9 cellular contexts compared by ENCODE assay signal in genomic region chr17:20532544-20533095, GRCh38. TPM values are rescaled to one million over a fixed set of nuclear protein-coding genes. Genes with fewer than 3 reads are reported as not detected.
A peak's percentile ranks its signal among the peaks of the same experiment; 100 is the strongest.
DNase-seq lines count a peak whose midpoint lies in the region; ATAC-seq, FAIRE-seq and TF ChIP-seq lines count a peak whose summit lies in the region.
"Not testable (repeated sequence)": the region's sequence is repeated elsewhere in the genome, so short reads cannot be mapped to it uniquely, and the experiment has no call there.
"Had no signal": no experiment of that assay in that cellular context is flagged by ENCODE, and none has a peak within 500 bp of the region (broad histone marks: within the 10 kb centered on the region; RNA-seq: fewer than 3 reads in every experiment).

No MANE protein-coding gene starts in this region.

- not testable (repeated sequence) for H3K27me3 Mint-ChIP-seq in IgD-negative memory B cell; T-helper 2 cell treated with Interferon-gamma antibody and Interleukin-4, amounts not matched to agents 5 μg/mL and 100 μg/mL, for 36 hours (ENCODE audit: low read depth); astrocyte (ENCODE audit: low read depth, unreplicated experiment)

- TF ChIP-seq CTCF in astrocyte (IDR thresholded peaks at IDR 0.05; ENCODE audit: insufficient read depth, low read depth, low read length); pancreas (IDR thresholded peaks at IDR 0.05): not testable (repeated sequence)

- H3K36me3 ChIP-seq in astrocyte (ENCODE audit: insufficient read depth, low read length); pancreas: not testable (repeated sequence)

- peak overlapping the region in 1 of 3 donors; percentile 27 for H3K27ac Mint-ChIP-seq in IgD-negative memory B cell
- H3K27ac Mint-ChIP-seq in T-helper 2 cell treated with Interferon-gamma antibody and Interleukin-4, amounts not matched to agents 5 μg/mL and 100 μg/mL, for 36 hours: peak overlapping the region; percentile 68
- H3K27ac Mint-ChIP-seq in astrocyte (ENCODE audit: unreplicated experiment): not testable (repeated sequence)

- not testable (repeated sequence) for H3K27me3 ChIP-seq in astrocyte (ENCODE audit: insufficient read depth, low read length); pancreas

- not testable (repeated sequence) for H3K9me3 ChIP-seq in astrocyte (ENCODE audit: insufficient read depth, low read depth, low read length); pancreas

- H3K4me3 Mint-ChIP-seq in IgD-negative memory B cell (peak overlapping the region in 3 of 4 donors; percentile 52 to 78 (median 72)), astrocyte (ENCODE audit: unreplicated experiment) (peak overlapping the region; percentile 77)
- peak overlapping the region; percentile 80 for H3K4me3 Mint-ChIP-seq in T-helper 2 cell treated with Interferon-gamma antibody and Interleukin-4, amounts not matched to agents 5 μg/mL and 100 μg/mL, for 36 hours

- not testable (repeated sequence) for H3K27ac ChIP-seq in astrocyte (ENCODE audit: low read depth, low read length); pancreas

- FAIRE-seq in astrocyte (lab: Jason Lieb, UNC); pancreas (lab: Jason Lieb, UNC): not testable (repeated sequence)

- H3K4me1 Mint-ChIP-seq in IgD-negative memory B cell; T-helper 2 cell treated with Interferon-gamma antibody and Interleukin-4, amounts not matched to agents 5 μg/mL and 100 μg/mL, for 36 hours (ENCODE audit: low read depth); astrocyte (ENCODE audit: low read depth, unreplicated experiment): not testable (repeated sequence)

- peak overlapping the region; percentile 17 for H3K4me3 ChIP-seq in astrocyte (ENCODE audit: insufficient read depth, low read depth, low read length)
- H3K4me3 ChIP-seq in pancreas: not testable (repeated sequence)

- peak in 3 of 4 donors; percentile 34 to 60 (median 36) for ATAC-seq in pancreas

- 0 to 2% methylated on average over 11 to 22 of the region's 31 CpGs for WGBS in pancreas, 2 donors

- H3K9me3 Mint-ChIP-seq in IgD-negative memory B cell; T-helper 2 cell treated with Interferon-gamma antibody and Interleukin-4, amounts not matched to agents 5 μg/mL and 100 μg/mL, for 36 hours; astrocyte (ENCODE audit: unreplicated experiment): not testable (repeated sequence)

- peak; percentile 78 for DNase-seq in EH (ENCODE audit: low read depth)
- DNase-seq in T-helper 2 cell treated with Interferon-gamma antibody and Interleukin-4, amounts not matched to agents 5 μg/mL and 100 μg/mL, for 36 hours (ENCODE audit: low spot score); pancreas: not testable (repeated sequence)
- peak; percentile 1 for DNase-seq in astrocyte (ENCODE audit: low read depth)
- peak; percentile 18 for DNase-seq in fibroblast of the conjunctiva (ENCODE audit: low read depth)
- DNase-seq in kidney tubule cell (ENCODE audit: low spot score): peak; percentile 1

- peak overlapping the region; percentile 89 for H3K4me2 ChIP-seq in astrocyte (ENCODE audit: low read length)

- not testable (repeated sequence) for H3K79me2 ChIP-seq in astrocyte (ENCODE audit: insufficient read depth, low read length)

- H3K4me1 ChIP-seq in astrocyte (ENCODE audit: insufficient read depth, low read length); pancreas: not testable (repeated sequence)

- not testable (repeated sequence) for H4K20me1 ChIP-seq in astrocyte (ENCODE audit: insufficient read depth, low read length)

- H3K36me3 Mint-ChIP-seq in IgD-negative memory B cell; T-helper 2 cell treated with Interferon-gamma antibody and Interleukin-4, amounts not matched to agents 5 μg/mL and 100 μg/mL, for 36 hours (ENCODE audit: low read depth); astrocyte (ENCODE audit: low read depth, unreplicated experiment): not testable (repeated sequence)

- H2AFZ ChIP-seq in astrocyte (ENCODE audit: low read depth, low read length): not testable (repeated sequence)

- intact Hi-C loops in pancreas (cut with DNase I): not testable (repeated sequence)

- H3K9ac ChIP-seq in astrocyte (ENCODE audit: low read length): peak overlapping the region; percentile 78

RNA-seq across cellular contexts. Expression of gene CDRT15L2, which starts 46.9 kb away (rescaled TPM):
- polyA plus RNA-seq in IgD-negative memory B cell: not detected
- total RNA-seq in astrocyte: not detected in 2 replicates
- not detected for total RNA-seq in pancreas
- polyA plus RNA-seq in pancreas: not detected
- total RNA-seq: dermis blood vessel endothelial cell, stomach had no signal
- polyA plus RNA-seq: stomach had no signal
